ENCODE assay signal across 1 cellular context in genomic region chr12:55696141-55696540, GRCh38.
TF ChIP-seq lines count a peak whose summit lies in the region.

No MANE protein-coding gene starts in this region.

TF ChIP-seq in HepG2, 621 proteins besides CTCF, POLR2A, EP300 and RAD21:
- no peak for TF ChIP-seq ZNF672 (CRISPR knock-in tag; IDR thresholded peaks at IDR 0.05)
- TF ChIP-seq ZMAT3 (CRISPR knock-in tag; conservative IDR thresholded peaks at IDR 0.05) = no peak
- TF ChIP-seq ZNF674 (CRISPR knock-in tag; IDR thresholded peaks at IDR 0.05; ENCODE audit: low read depth) = no peak
- TF ChIP-seq SKI (IDR thresholded peaks at IDR 0.05; ENCODE audit: partially characterized antibody) = no peak
- no peak for TF ChIP-seq ISL2 (CRISPR knock-in tag; IDR thresholded peaks at IDR 0.05)
- 0 out of 2 replicates have a peak, but pooled peaks have one; percentile 21 for TF ChIP-seq SP5 (CRISPR knock-in tag; IDR thresholded peaks at IDR 0.05; ENCODE audit: borderline replicate concordance, low read depth)
